8 cellular contexts compared by ENCODE assay signal in the genomic region with DNA sequence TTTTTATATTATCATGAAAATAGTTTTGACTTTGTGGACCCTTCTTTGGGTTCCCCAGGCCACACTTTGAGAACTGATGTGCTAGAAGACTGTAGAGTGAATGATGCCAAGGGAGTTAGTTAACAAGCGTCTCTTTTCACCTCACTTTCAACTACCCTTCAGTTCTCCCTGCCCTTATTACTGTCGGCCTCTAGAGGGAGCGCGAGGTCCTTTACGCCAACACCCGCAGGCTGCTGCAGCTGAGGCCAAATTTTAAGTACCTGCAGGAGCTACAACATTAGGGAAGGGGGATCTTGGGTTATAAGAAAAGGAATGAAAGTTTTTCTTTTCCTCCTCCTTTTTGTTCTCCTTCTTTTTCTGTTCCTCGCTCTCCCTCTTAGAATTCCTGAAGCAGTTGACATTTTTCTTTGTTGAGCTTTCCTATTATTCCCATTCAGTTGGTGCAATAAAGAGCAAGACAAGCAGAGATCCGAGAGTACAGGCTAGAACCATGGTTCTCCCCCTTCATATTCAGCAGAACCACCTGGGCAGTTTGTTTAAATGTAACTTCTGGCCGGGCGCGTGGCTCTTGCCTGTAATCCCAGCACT.
DNase-seq lines count a peak whose midpoint lies in the region; ATAC-seq and TF ChIP-seq lines count a peak whose summit lies in the region.

No MANE protein-coding gene starts in this region.

- in situ Hi-C loops in T47D (cut with HindIII; ENCODE audit: low pct_unique_long_range_greater_than_20kb, low sequenced_read_pairs): no loop called here

- peak; percentile 88 for ATAC-seq in HG02852 (IDR thresholded peaks at IDR 0.05; ENCODE audit: unreplicated experiment)

- no peak overlapping the region for H3K27ac ChIP-seq in VCaP

- DNase-seq in activated gamma-delta T cell treated with Interleukin-2 at 50 U/mL for 16 hours: peak; percentile 64
- no peak for DNase-seq in activated gamma-delta T cell (lab: John Stamatoyannopoulos, UW)
- peak; percentile 20 for DNase-seq in NCI-H2107 (lab: John Stamatoyannopoulos, UW)
- peak; percentile 10 to 67 for DNase-seq in T47D (ENCODE audit: low read depth in 1 of 2, low spot score in 1 of 2)
- peak; percentile 66 for DNase-seq in iris pigment epithelial cell (ENCODE audit: low read depth)
- DNase-seq in stimulated activated CD4-positive, alpha-beta T cell treated with anti-CD3 and anti-CD28 coated beads, Interleukin-1b, Interleukin-23, amount 100 ng/mL, for 1 hour (ENCODE audit: low read depth in 2 of 2): peak; percentile 39

- TF ChIP-seq CTCF in VCaP (conservative IDR thresholded peaks at IDR 0.05): peak; percentile 95
